Comparison of ENCODE assay signal across 15 cellular contexts in the genomic region with DNA sequence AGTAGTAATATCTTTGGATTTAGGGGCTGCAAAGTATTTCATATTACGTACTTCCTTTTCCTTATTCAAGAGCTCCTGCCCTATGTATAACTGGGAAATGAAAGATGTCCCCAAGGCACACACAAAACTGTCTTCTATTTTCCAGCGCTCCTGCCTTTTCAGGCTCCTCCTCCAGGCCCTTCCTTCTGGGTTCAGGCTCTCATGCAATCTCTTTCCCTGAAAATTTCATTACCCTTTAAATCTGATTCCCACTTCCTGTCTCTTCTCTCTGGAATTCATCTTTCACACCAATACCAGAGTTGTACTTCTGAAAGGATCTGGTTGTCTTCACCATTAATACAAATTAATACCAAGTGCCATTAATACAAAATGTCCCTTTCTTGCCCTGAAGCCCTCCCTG.
A peak's percentile ranks its signal among the peaks of the same experiment; 100 is the strongest.
DNase-seq lines count a peak whose midpoint lies in the region; ATAC-seq and TF ChIP-seq lines count a peak whose summit lies in the region.
"Had no signal": no experiment of that assay in that cellular context is flagged by ENCODE, and none has a peak within 500 bp of the region (broad histone marks: within the 10 kb centered on the region; RNA-seq: fewer than 3 reads in every experiment).

No MANE protein-coding gene starts in this region.

- H3K9me2 ChIP-seq in GM23338 (ENCODE audit: insufficient read depth) = no peaks in the 10 kb centered on the region

- no peak for ATAC-seq in CD4-positive, alpha-beta T cell (ENCODE audit: poor library complexity)
- no peak for ATAC-seq in GM23338
- no peak for ATAC-seq in central memory CD8-positive, alpha-beta T cell (replicated peaks; ENCODE audit: extremely low read depth, poor library complexity, severe bottlenecking)
- ATAC-seq: Panc1 had no signal

- H3K36me3 Mint-ChIP-seq in CD4-positive, alpha-beta T cell (ENCODE audit: low read depth) = peaks cover 80% of the 10 kb centered on the region
- H3K36me3 Mint-ChIP-seq in GM23338 (ENCODE audit: low read depth) (peaks cover 55% of the 10 kb centered on the region), mesothelial cell of epicardium (peaks cover 37% of the 10 kb centered on the region)
- peaks cover 47% of the 10 kb centered on the region for H3K36me3 Mint-ChIP-seq in central memory CD8-positive, alpha-beta T cell (ENCODE audit: insufficient read depth)

- H3K36me3 ChIP-seq in GM23338 (ENCODE audit: insufficient read depth) = no peaks in the 10 kb centered on the region; the same call in 1 of the 2 replicates
- peaks cover 5 to 83% (median 65%) of the 10 kb centered on the region in 4 donors for H3K36me3 ChIP-seq in stomach

- H3K4me1 ChIP-seq in GM23338 (ENCODE audit: insufficient read depth) (peaks cover 21% of the 10 kb centered on the region), stomach (no peaks in the 10 kb centered on the region)
- H3K4me1 ChIP-seq: BLaER1 had no signal

- H3K27me3 Mint-ChIP-seq in CD4-positive, alpha-beta T cell = no peaks in the 10 kb centered on the region
- H3K27me3 Mint-ChIP-seq in GM23338 (ENCODE audit: insufficient read depth, low read depth, poor library complexity) (peaks cover 3% of the 10 kb centered on the region), mesothelial cell of epicardium (ENCODE audit: low read depth) (no peaks in the 10 kb centered on the region)
- H3K27me3 Mint-ChIP-seq in central memory CD8-positive, alpha-beta T cell = no peaks in the 10 kb centered on the region

- no peak for DNase-seq in CD4-positive, alpha-beta T cell
- DNase-seq in GM23338 (ENCODE audit: low spot score) = no peak
- DNase-seq in central memory CD8-positive, alpha-beta T cell (ENCODE audit: low spot score in 2 of 2) = no peak
- DNase-seq in mesothelial cell of epicardium (ENCODE audit: low spot score in 2 of 2, unreplicated experiment in 2 of 2) = no peak
- no peak for DNase-seq in NCI-H1694 (lab: John Stamatoyannopoulos, UW)
- no peak for DNase-seq in HT-29 (ENCODE audit: low spot score)
- DNase-seq in stomach = no peak
- no peak for DNase-seq in NOMO-1 treated with dmso at 0.1 percent for 144 hours (lab: John Stamatoyannopoulos, UW; ENCODE audit: unreplicated experiment)
- DNase-seq: EL, NCI-H1105, NCI-H1694 treated with DMSO at 0.1 percent for 48 hours, NCI-H2107, NCI-H2227 treated with DMSO at 0.1 percent for 48 hours had no signal

- intact Hi-C loops in CD4-positive, alpha-beta T cell (cut with DNase I, micrococcal nuclease) = no loop called here
- intact Hi-C loops in stomach (cut with DNase I; ENCODE audit: low total_unique reads) = no loop called here

- no peaks in the 10 kb centered on the region for H3K27me3 ChIP-seq in CD4-positive, alpha-beta T cell (ENCODE audit: control insufficient read depth, insufficient read depth, low read length)
- H3K27me3 ChIP-seq in GM23338 (ENCODE audit: insufficient read depth) = no peaks in the 10 kb centered on the region
- no peaks in the 10 kb centered on the region for H3K27me3 ChIP-seq in stomach
- H3K27me3 ChIP-seq: BLaER1 had no signal

- no peaks in the 10 kb centered on the region for H3K79me2 ChIP-seq in GM23338 (replicated peaks; ENCODE audit: insufficient read depth)

- H3K9me3 ChIP-seq in CD4-positive, alpha-beta T cell (ENCODE audit: control insufficient read depth, low read length) = no peaks in the 10 kb centered on the region
- H3K9me3 ChIP-seq in stomach = no peaks in the 10 kb centered on the region

- H3K4me3 ChIP-seq in GM23338 = no peak overlapping the region
- no peak overlapping the region for H3K4me3 ChIP-seq in stomach
- H3K4me3 ChIP-seq: BLaER1 had no signal

- H3F3A ChIP-seq in GM23338 (replicated peaks; ENCODE audit: low read depth) = no peaks in the 10 kb centered on the region

- CTCF ChIA-PET in CD4-positive, alpha-beta T cell (lab: Charles Lee) = no interaction called here

- peak overlapping the region; percentile 28; the same call in 1 of the 2 replicates for H3K4me2 ChIP-seq in GM23338
- H3K4me2 ChIP-seq: BLaER1 had no signal

- TF ChIP-seq CTCF in CD4-positive, alpha-beta T cell (IDR thresholded peaks at IDR 0.05) = no peak
- TF ChIP-seq CTCF in GM23338 (conservative IDR thresholded peaks at IDR 0.05; ENCODE audit: low read depth in 2 of 2) = no peak
- no peak for TF ChIP-seq CTCF in mesothelial cell of epicardium (IDR thresholded peaks at IDR 0.05; ENCODE audit: unreplicated experiment)
- TF ChIP-seq CTCF in stomach (IDR thresholded peaks at IDR 0.05) = no peak

- peaks cover 38% of the 10 kb centered on the region for H3K4me1 Mint-ChIP-seq in CD4-positive, alpha-beta T cell (ENCODE audit: low read depth)
- H3K4me1 Mint-ChIP-seq in GM23338 (peaks cover 15% of the 10 kb centered on the region), mesothelial cell of epicardium (peaks cover 29% of the 10 kb centered on the region)
- H3K4me1 Mint-ChIP-seq in central memory CD8-positive, alpha-beta T cell = peaks cover 32% of the 10 kb centered on the region

- no peak for TF ChIP-seq EP300 in stomach (IDR thresholded peaks at IDR 0.05)

- no peak overlapping the region for H2AFZ ChIP-seq in GM23338

- no peak overlapping the region for H3K27ac ChIP-seq in CD4-positive, alpha-beta T cell (ENCODE audit: low read depth, low read length)
- H3K27ac ChIP-seq in GM23338 (ENCODE audit: low read depth) = peak overlapping the region; percentile 70; the same call in 1 of the 2 replicates
- no peak overlapping the region for H3K27ac ChIP-seq in stomach
- H3K27ac ChIP-seq: BLaER1 had no signal

- H3K9me3 Mint-ChIP-seq in CD4-positive, alpha-beta T cell = no peaks in the 10 kb centered on the region
- H3K9me3 Mint-ChIP-seq in GM23338 (peaks cover 21% of the 10 kb centered on the region; the same call in 2 of the 3 replicates), mesothelial cell of epicardium (no peaks in the 10 kb centered on the region)
- no peaks in the 10 kb centered on the region for H3K9me3 Mint-ChIP-seq in central memory CD8-positive, alpha-beta T cell

- no peaks in the 10 kb centered on the region; the same call in 1 of the 2 replicates for H4K20me1 ChIP-seq in GM23338 (replicated peaks; ENCODE audit: insufficient read depth)
- H4K20me1 ChIP-seq: BLaER1 had no signal

- POLR2A ChIA-PET in CD4-positive, alpha-beta T cell (lab: Charles Lee) = no interaction called here

- WGBS in stomach, 5 donors = 74 to 97% (median 97%) methylated on average over 2 of the region's 2 CpGs

- peak overlapping the region; percentile 64 for H3K27ac Mint-ChIP-seq in CD4-positive, alpha-beta T cell
- H3K27ac Mint-ChIP-seq in GM23338 = peak overlapping the region; percentile 20
- peak overlapping the region; percentile 36 for H3K27ac Mint-ChIP-seq in central memory CD8-positive, alpha-beta T cell (ENCODE audit: low read depth)
- peak overlapping the region; percentile 80 for H3K27ac Mint-ChIP-seq in mesothelial cell of epicardium

- no peak overlapping the region for H3K4me3 Mint-ChIP-seq in CD4-positive, alpha-beta T cell
- H3K4me3 Mint-ChIP-seq in GM23338 = no peak overlapping the region
- H3K4me3 Mint-ChIP-seq in central memory CD8-positive, alpha-beta T cell = no peak overlapping the region
- no peak overlapping the region for H3K4me3 Mint-ChIP-seq in mesothelial cell of epicardium

- no peak for TF ChIP-seq POLR2A in stomach (IDR thresholded peaks at IDR 0.05)

TF ChIP-seq in GM23338, 12 proteins besides CTCF, POLR2A, EP300 and RAD21:
- TF ChIP-seq POLR2AphosphoS5 (IDR thresholded peaks at IDR 0.05; ENCODE audit: low read depth) (no peak), EZH2phosphoT487 (IDR thresholded peaks at IDR 0.05; ENCODE audit: unreplicated experiment) (no peak), EZH2 (IDR thresholded peaks at IDR 0.05; ENCODE audit: low read depth, unreplicated experiment) (no peak), CREB1 (CRISPR knock-in tag; IDR thresholded peaks at IDR 0.05; ENCODE audit: low read depth) (no peak), ZNF331 (CRISPR knock-in tag; IDR thresholded peaks at IDR 0.05; ENCODE audit: low read depth) (no peak)
- TF ChIP-seq, protein P1, sequence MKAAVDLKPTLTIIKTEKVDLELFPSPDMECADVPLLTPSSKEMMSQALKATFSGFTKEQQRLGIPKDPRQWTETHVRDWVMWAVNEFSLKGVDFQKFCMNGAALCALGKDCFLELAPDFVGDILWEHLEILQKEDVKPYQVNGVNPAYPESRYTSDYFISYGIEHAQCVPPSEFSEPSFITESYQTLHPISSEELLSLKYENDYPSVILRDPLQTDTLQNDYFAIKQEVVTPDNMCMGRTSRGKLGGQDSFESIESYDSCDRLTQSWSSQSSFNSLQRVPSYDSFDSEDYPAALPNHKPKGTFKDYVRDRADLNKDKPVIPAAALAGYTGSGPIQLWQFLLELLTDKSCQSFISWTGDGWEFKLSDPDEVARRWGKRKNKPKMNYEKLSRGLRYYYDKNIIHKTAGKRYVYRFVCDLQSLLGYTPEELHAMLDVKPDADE (IDR thresholded peaks at IDR 0.05) = no peak
- TF ChIP-seq, protein P2, sequence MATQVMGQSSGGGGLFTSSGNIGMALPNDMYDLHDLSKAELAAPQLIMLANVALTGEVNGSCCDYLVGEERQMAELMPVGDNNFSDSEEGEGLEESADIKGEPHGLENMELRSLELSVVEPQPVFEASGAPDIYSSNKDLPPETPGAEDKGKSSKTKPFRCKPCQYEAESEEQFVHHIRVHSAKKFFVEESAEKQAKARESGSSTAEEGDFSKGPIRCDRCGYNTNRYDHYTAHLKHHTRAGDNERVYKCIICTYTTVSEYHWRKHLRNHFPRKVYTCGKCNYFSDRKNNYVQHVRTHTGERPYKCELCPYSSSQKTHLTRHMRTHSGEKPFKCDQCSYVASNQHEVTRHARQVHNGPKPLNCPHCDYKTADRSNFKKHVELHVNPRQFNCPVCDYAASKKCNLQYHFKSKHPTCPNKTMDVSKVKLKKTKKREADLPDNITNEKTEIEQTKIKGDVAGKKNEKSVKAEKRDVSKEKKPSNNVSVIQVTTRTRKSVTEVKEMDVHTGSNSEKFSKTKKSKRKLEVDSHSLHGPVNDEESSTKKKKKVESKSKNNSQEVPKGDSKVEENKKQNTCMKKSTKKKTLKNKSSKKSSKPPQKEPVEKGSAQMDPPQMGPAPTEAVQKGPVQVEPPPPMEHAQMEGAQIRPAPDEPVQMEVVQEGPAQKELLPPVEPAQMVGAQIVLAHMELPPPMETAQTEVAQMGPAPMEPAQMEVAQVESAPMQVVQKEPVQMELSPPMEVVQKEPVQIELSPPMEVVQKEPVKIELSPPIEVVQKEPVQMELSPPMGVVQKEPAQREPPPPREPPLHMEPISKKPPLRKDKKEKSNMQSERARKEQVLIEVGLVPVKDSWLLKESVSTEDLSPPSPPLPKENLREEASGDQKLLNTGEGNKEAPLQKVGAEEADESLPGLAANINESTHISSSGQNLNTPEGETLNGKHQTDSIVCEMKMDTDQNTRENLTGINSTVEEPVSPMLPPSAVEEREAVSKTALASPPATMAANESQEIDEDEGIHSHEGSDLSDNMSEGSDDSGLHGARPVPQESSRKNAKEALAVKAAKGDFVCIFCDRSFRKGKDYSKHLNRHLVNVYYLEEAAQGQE (IDR thresholded peaks at IDR 0.05; ENCODE audit: unreplicated experiment) = no peak

Comparison
In these comparisons a context has a peak if more than half of its experiments do, and no peak if none do; other contexts are left out.
1. H3K27ac Mint-ChIP-seq: peak in every context shown above with its lines; median percentile 80 in mesothelial cell of epicardium; 64 in CD4-positive, alpha-beta T cell; 36 in central memory CD8-positive, alpha-beta T cell; 20 in GM23338.